ENCODE assay signal across 23 cellular contexts in genomic region chr4:99156992-99157391, GRCh38. TPM values are rescaled to one million over a fixed set of nuclear protein-coding genes. Genes with fewer than 3 reads are reported as not detected.
"Had no signal": no experiment of that assay in that cellular context is flagged by ENCODE, and none has a peak within 500 bp of the region (broad histone marks: within the 10 kb centered on the region; RNA-seq: fewer than 3 reads in every experiment).

No MANE protein-coding gene starts in this region.

- H2AFZ ChIP-seq: parathyroid adenoma had no signal

- H3K79me2 ChIP-seq: parathyroid adenoma had no signal

- H3K4me3 ChIP-seq: gastroesophageal sphincter, heart left ventricle, lower lobe of right lung, tibial artery had no signal

- ATAC-seq: activated CD8-positive, alpha-beta T cell treated with anti-CD3 and anti-CD28 coated beads for 36 hours; activated T-helper 17 cell treated with anti-CD3 and anti-CD28 coated beads, Interleukin-2, amount 50 U/mL, for 72 hours; gastroesophageal sphincter; heart left ventricle; lower lobe of right lung; natural killer cell treated with Interleukin-12 subunit alpha and Interleukin-12 subunit beta and Interleukin-15 and Interleukin-18, amount 100 ng/mL, for 72 hours; stimulated activated naive CD8-positive, alpha-beta T cell treated with anti-CD3 and anti-CD28 coated beads, Interleukin-15, Interleukin-2, amounts not matched to agents 100 U/mL and 50 U/mL, for 24 hours; T-cell had no signal

- H3K27me3 Mint-ChIP-seq: activated CD4-positive, alpha-beta T cell treated with anti-CD3 and anti-CD28 coated beads, Interleukin-2, amount 10 ng/mL, durations not matched to agents 24 days and 14 days; activated CD8-positive, alpha-beta T cell treated with anti-CD3 and anti-CD28 coated beads for 36 hours; activated naive CD8-positive, alpha-beta T cell treated with anti-CD3 and anti-CD28 coated beads for 36 hours had no signal

- H3K36me3 ChIP-seq: heart left ventricle, lower lobe of right lung, neutrophil, tibial artery had no signal

- H3K4me1 Mint-ChIP-seq: activated CD4-positive, alpha-beta T cell treated with anti-CD3 and anti-CD28 coated beads, Interleukin-2, amount 10 ng/mL, durations not matched to agents 24 days and 14 days; activated naive CD8-positive, alpha-beta T cell treated with anti-CD3 and anti-CD28 coated beads for 36 hours; activated T-helper 17 cell treated with anti-CD3 and anti-CD28 coated beads, Interleukin-2, amount 50 U/mL, for 72 hours; T-cell had no signal

- H3K4me3 Mint-ChIP-seq: activated CD4-positive, alpha-beta T cell treated with anti-CD3 and anti-CD28 coated beads, Interleukin-2, amount 10 ng/mL, durations not matched to agents 24 days and 14 days; activated CD8-positive, alpha-beta T cell treated with anti-CD3 and anti-CD28 coated beads for 36 hours; activated naive CD8-positive, alpha-beta T cell treated with anti-CD3 and anti-CD28 coated beads for 36 hours; activated T-helper 17 cell treated with anti-CD3 and anti-CD28 coated beads, Interleukin-2, amount 50 U/mL, for 72 hours; natural killer cell treated with Interleukin-12 subunit alpha and Interleukin-12 subunit beta and Interleukin-15 and Interleukin-18, amount 100 ng/mL, for 72 hours; T-cell had no signal

- H3K9me3 ChIP-seq: gastroesophageal sphincter, heart left ventricle, lower lobe of right lung, neutrophil, tibial artery had no signal

- H3K4me1 ChIP-seq: gastroesophageal sphincter, heart left ventricle, lower lobe of right lung, parathyroid adenoma, tibial artery had no signal

- H3K9me3 Mint-ChIP-seq: activated CD4-positive, alpha-beta T cell treated with anti-CD3 and anti-CD28 coated beads, Interleukin-2, amount 10 ng/mL, durations not matched to agents 24 days and 14 days; activated CD8-positive, alpha-beta T cell treated with anti-CD3 and anti-CD28 coated beads for 36 hours; activated naive CD8-positive, alpha-beta T cell treated with anti-CD3 and anti-CD28 coated beads for 36 hours; activated T-helper 17 cell treated with anti-CD3 and anti-CD28 coated beads, Interleukin-2, amount 50 U/mL, for 72 hours; natural killer cell treated with Interleukin-12 subunit alpha and Interleukin-12 subunit beta and Interleukin-15 and Interleukin-18, amount 100 ng/mL, for 72 hours; T-cell had no signal

- H3K27ac Mint-ChIP-seq: activated CD4-positive, alpha-beta T cell treated with anti-CD3 and anti-CD28 coated beads, Interleukin-2, amount 10 ng/mL, durations not matched to agents 24 days and 14 days; activated CD8-positive, alpha-beta T cell treated with anti-CD3 and anti-CD28 coated beads for 36 hours; activated naive CD8-positive, alpha-beta T cell treated with anti-CD3 and anti-CD28 coated beads for 36 hours; activated T-helper 17 cell treated with anti-CD3 and anti-CD28 coated beads, Interleukin-2, amount 50 U/mL, for 72 hours; natural killer cell treated with Interleukin-12 subunit alpha and Interleukin-12 subunit beta and Interleukin-15 and Interleukin-18, amount 100 ng/mL, for 72 hours; T-cell had no signal

- H3K36me3 Mint-ChIP-seq: activated naive CD8-positive, alpha-beta T cell treated with anti-CD3 and anti-CD28 coated beads for 36 hours; natural killer cell treated with Interleukin-12 subunit alpha and Interleukin-12 subunit beta and Interleukin-15 and Interleukin-18, amount 100 ng/mL, for 72 hours; T-cell had no signal

- DNase-seq: activated CD4-positive, alpha-beta T cell treated with anti-CD3 and anti-CD28 coated beads, Interleukin-2, amount 10 ng/mL, durations not matched to agents 24 days and 14 days; activated CD8-positive, alpha-beta T cell treated with anti-CD3 and anti-CD28 coated beads for 36 hours; activated naive CD4-positive, alpha-beta T cell; activated naive CD8-positive, alpha-beta T cell treated with anti-CD3 and anti-CD28 coated beads for 36 hours; activated T-cell treated with anti-CD3 and anti-CD28 coated beads, Interleukin-2, amount 50 U/mL, for 1 hour; amygdala; heart left ventricle; lower lobe of right lung; stimulated activated CD4-positive, alpha-beta T cell treated with anti-CD3 and anti-CD28 coated beads, Interleukin-12 subunit alpha, Interleukin-12 subunit beta, amount 100 ng/mL, for 4 hours; stimulated activated CD4-positive, alpha-beta T cell treated with anti-CD3 and anti-CD28 coated beads, Interleukin-2, amount 100 ng/mL, for 24 hours; stimulated activated naive CD8-positive, alpha-beta T cell treated with anti-CD3 and anti-CD28 coated beads, Interleukin-15, Interleukin-2, amounts not matched to agents 100 U/mL and 50 U/mL, for 24 hours; substantia nigra; T-cell; T-helper 9 cell; tibial artery had no signal

- H3K27me3 ChIP-seq: gastroesophageal sphincter, heart left ventricle, neutrophil, tibial artery had no signal

- H3K27ac ChIP-seq: gastroesophageal sphincter, heart left ventricle, lower lobe of right lung, neutrophil, parathyroid adenoma, tibial artery had no signal

RNA-seq across cellular contexts. Expression of gene ADH4, which starts 12.9 kb away (rescaled TPM):
- total RNA-seq: activated CD4-positive, alpha-beta T cell treated with anti-CD3 and anti-CD28 coated beads, Interleukin-2, amount 10 ng/mL, durations not matched to agents 24 days and 14 days; activated CD8-positive, alpha-beta T cell treated with anti-CD3 and anti-CD28 coated beads for 36 hours; activated naive CD8-positive, alpha-beta T cell treated with anti-CD3 and anti-CD28 coated beads for 36 hours; activated T-helper 17 cell treated with anti-CD3 and anti-CD28 coated beads, Interleukin-2, amount 50 U/mL, for 72 hours; cardiac septum; dermis microvascular lymphatic vessel endothelial cell; epithelial cell of proximal tubule; heart left ventricle; natural killer cell treated with Interleukin-12 subunit alpha and Interleukin-12 subunit beta and Interleukin-15 and Interleukin-18, amount 100 ng/mL, for 72 hours had no signal
